1 cellular context compared by ENCODE assay signal in genomic region chr14:35730871-35731270, GRCh38.
TF ChIP-seq lines count a peak whose summit lies in the region.

No MANE protein-coding gene starts in this region.

TF ChIP-seq in HepG2, 621 proteins besides CTCF, POLR2A, EP300 and RAD21 (continued from another document):
- TF ChIP-seq ZNF407 (CRISPR knock-in tag; IDR thresholded peaks at IDR 0.05; ENCODE audit: not compliant biosample characterization) (no peak), ZNF503 (CRISPR knock-in tag; IDR thresholded peaks at IDR 0.05) (no peak), FOXP1 (IDR thresholded peaks at IDR 0.05) (no peak), FOXP1 (CRISPR knock-in tag; IDR thresholded peaks at IDR 0.05) (no peak), ZBTB2 (CRISPR knock-in tag; IDR thresholded peaks at IDR 0.05; ENCODE audit: low read depth) (no peak), THAP11 (CRISPR knock-in tag; IDR thresholded peaks at IDR 0.05) (no peak), GPN1 (CRISPR knock-in tag; IDR thresholded peaks at IDR 0.05; ENCODE audit: borderline replicate concordance) (no peak), GFI1 (CRISPR knock-in tag; IDR thresholded peaks at IDR 0.05; ENCODE audit: borderline replicate concordance) (no peak), TBX3 (IDR thresholded peaks at IDR 0.05; ENCODE audit: borderline replicate concordance) (no peak)
